32 cellular contexts compared by ENCODE assay signal in the genomic region with DNA sequence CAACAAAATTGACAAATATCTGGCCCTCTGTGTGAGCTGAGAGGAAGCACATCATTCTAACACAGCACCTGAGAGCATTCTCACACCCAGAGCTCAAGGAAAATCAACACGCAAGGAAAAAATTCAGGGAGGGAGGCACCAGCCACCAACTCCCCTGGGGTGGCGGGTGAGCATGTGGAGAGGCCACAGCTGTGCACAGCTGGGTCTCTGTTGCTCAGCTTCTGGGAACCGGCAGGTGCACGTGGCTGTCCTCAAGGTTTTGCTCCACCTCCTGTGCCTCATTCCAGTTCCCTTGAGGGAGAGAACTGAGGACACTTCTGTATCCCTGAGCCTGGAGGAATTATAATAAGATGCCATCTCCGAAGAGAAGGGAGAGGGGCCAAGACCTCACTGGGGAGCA.
DNase-seq lines count a peak whose midpoint lies in the region; ATAC-seq, FAIRE-seq and TF ChIP-seq lines count a peak whose summit lies in the region.
"Had no signal": no experiment of that assay in that cellular context is flagged by ENCODE, and none has a peak within 500 bp of the region (broad histone marks: within the 10 kb centered on the region; RNA-seq: fewer than 3 reads in every experiment).

No MANE protein-coding gene starts in this region.

- H3K36me3 Mint-ChIP-seq in Calu3 (ENCODE audit: insufficient read depth, unreplicated experiment) = no peaks in the 10 kb centered on the region
- H3K36me3 Mint-ChIP-seq: CD8-positive, alpha-beta memory T cell; naive thymus-derived CD8-positive, alpha-beta T cell had no signal

- H3K27me3 ChIP-seq in HCT116 (ENCODE audit: insufficient read depth, low read length) (no peaks in the 10 kb centered on the region), endothelial cell of umbilical vein (ENCODE audit: control insufficient read depth in 2 of 2, insufficient read depth in 2 of 2, low read length in 2 of 2) (peaks cover 13 to 29% of the 10 kb centered on the region in 2 experiments), rectal smooth muscle tissue (ENCODE audit: control insufficient read depth, insufficient read depth, low read length) (no peaks in the 10 kb centered on the region), MM.1S (replicated peaks; ENCODE audit: insufficient read depth, low read length) (no peaks in the 10 kb centered on the region)
- H3K27me3 ChIP-seq: tibial artery had no signal

- H3K4me1 Mint-ChIP-seq in Calu3 (ENCODE audit: low read depth, unreplicated experiment) = peaks cover 24% of the 10 kb centered on the region

- DNase-seq in NCI-H2171 treated with DMSO at 0.1 percent for 48 hours (lab: John Stamatoyannopoulos, UW) = peak; percentile 7
- no peak for DNase-seq in NCI-H2171 (lab: John Stamatoyannopoulos, UW)
- no peak for DNase-seq in HCT116 (ENCODE audit: low read depth, low spot score)
- no peak for DNase-seq in endothelial cell of umbilical vein (ENCODE audit: low read depth, low spot score)
- no peak for DNase-seq in Calu3
- DNase-seq in DMS114 treated with DMSO at 0.1 percent for 48 hours (lab: John Stamatoyannopoulos, UW; ENCODE audit: unreplicated experiment) = no peak
- DNase-seq in MM.1S = no peak
- DNase-seq: activated CD4-positive, alpha-beta memory T cell treated with anti-CD3 and anti-CD28 coated beads, Interleukin-2, amount 10 ng/mL, durations not matched to agents 7 days and 5 days; activated effector memory CD4-positive, alpha-beta T cell treated with anti-CD3 and anti-CD28 coated beads, Interleukin-2, amount 50 U/mL, for 16 hours; CD8-positive, alpha-beta memory T cell; central memory CD4-positive, alpha-beta T cell; DND-41; hypothalamus; naive thymus-derived CD8-positive, alpha-beta T cell; NCI-H1694; NCI-H345; occipital lobe; stimulated activated CD4-positive, alpha-beta T cell treated with anti-CD3 and anti-CD28 coated beads, Interleukin-1b, Interleukin-23, amount 100 ng/mL, for 48 hours; stimulated activated CD8-positive, alpha-beta memory T cell treated with anti-CD3 and anti-CD28 coated beads, Interleukin-4, amount 100 ng/mL, for 48 hours; stimulated activated naive CD8-positive, alpha-beta T cell treated with anti-CD3 and anti-CD28 coated beads, Interleukin-15, amount 100 ng/mL, for 72 hours; T-helper 1 cell; tibial artery had no signal

- H3K9ac ChIP-seq in HCT116 (ENCODE audit: low read length) (0 out of 2 replicates have a peak overlapping the region, but pooled peaks have one; percentile 29), endothelial cell of umbilical vein (replicated peaks; ENCODE audit: extremely low read depth, insufficient read depth, low read length) (no peak overlapping the region), rectal smooth muscle tissue (ENCODE audit: low read length) (no peak overlapping the region), MM.1S (ENCODE audit: low read length) (no peak overlapping the region)

- no peaks in the 10 kb centered on the region for H3F3A ChIP-seq in MM.1S (ENCODE audit: insufficient read depth, low read length)

- H3K9me1 ChIP-seq in endothelial cell of umbilical vein (replicated peaks; ENCODE audit: control insufficient read depth, extremely low read depth, insufficient read depth, low read length) = no peaks in the 10 kb centered on the region

- RAD21 ChIA-PET in HCT116 (lab: Charles Lee; ENCODE audit: low non-redundant PET in 1 of 2, low total read pairs in 2 of 2, uncharacterized antibody in 2 of 2, unreplicated experiment in 2 of 2) = no interaction called here

- no peaks in the 10 kb centered on the region for H3K9me2 ChIP-seq in HCT116 (ENCODE audit: insufficient read depth)
- H3K9me2 ChIP-seq in MM.1S (replicated peaks; ENCODE audit: insufficient read depth, low read length) = no peaks in the 10 kb centered on the region

- H3K4me1 ChIP-seq in HCT116 (ENCODE audit: control insufficient read depth in 1 of 2, insufficient read depth in 2 of 2, low read length in 2 of 2) = peaks cover 41 to 53% of the 10 kb centered on the region in 2 experiments
- no peaks in the 10 kb centered on the region for H3K4me1 ChIP-seq in endothelial cell of umbilical vein (ENCODE audit: control insufficient read depth, extremely low read depth, insufficient read depth, low read length)
- peaks cover 33% of the 10 kb centered on the region for H3K4me1 ChIP-seq in rectal smooth muscle tissue (ENCODE audit: control insufficient read depth, insufficient read depth, low read length)
- no peaks in the 10 kb centered on the region for H3K4me1 ChIP-seq in MM.1S (ENCODE audit: low read length)
- H3K4me1 ChIP-seq: HAP-1 had no signal

- POLR2A ChIA-PET in HCT116 (lab: Charles Lee) = no interaction called here
- POLR2A ChIA-PET in endothelial cell of umbilical vein (lab: Charles Lee) = no interaction called here

- no peak for TF ChIP-seq POLR2A in HCT116 (IDR thresholded peaks at IDR 0.05; ENCODE audit: borderline replicate concordance, extremely low read depth, insufficient read depth, insufficient read length)
- TF ChIP-seq POLR2A in endothelial cell of umbilical vein (IDR thresholded peaks at IDR 0.05; ENCODE audit: low read depth, low read length) = no peak

- H3K27ac ChIP-seq in HCT116 (ENCODE audit: low read depth, low read length) (peak overlapping the region; percentile 57; the same call in 1 of the 2 replicates), endothelial cell of umbilical vein (ENCODE audit: insufficient read depth, low read depth, low read length) (no peak overlapping the region), rectal smooth muscle tissue (ENCODE audit: low read depth, low read length) (peak overlapping the region; percentile 34), MM.1S (ENCODE audit: low read length) (no peak overlapping the region)
- H3K27ac ChIP-seq: RWPE1, tibial artery had no signal

- no peak overlapping the region for H3K4me3 Mint-ChIP-seq in Calu3 (ENCODE audit: low read depth, unreplicated experiment)
- H3K4me3 Mint-ChIP-seq: activated CD4-positive, alpha-beta memory T cell treated with anti-CD3 and anti-CD28 coated beads, Interleukin-2, amount 10 ng/mL, durations not matched to agents 7 days and 5 days; B cell; CD8-positive, alpha-beta memory T cell; dendritic cell treated with granulocyte-macrophage colony-stimulating factor and Interleukin-4, amounts not matched to agents 40 ng/mL and 50 ng/mL, for 4 days; naive thymus-derived CD8-positive, alpha-beta T cell; stimulated activated naive CD8-positive, alpha-beta T cell treated with anti-CD3 and anti-CD28 coated beads, Interleukin-15, amount 100 ng/mL, for 72 hours had no signal

- no peaks in the 10 kb centered on the region for H3K9me3 Mint-ChIP-seq in Calu3 (ENCODE audit: low read depth, unreplicated experiment)
- H3K9me3 Mint-ChIP-seq: activated CD4-positive, alpha-beta memory T cell treated with anti-CD3 and anti-CD28 coated beads, Interleukin-2, amount 10 ng/mL, durations not matched to agents 7 days and 5 days; dendritic cell treated with granulocyte-macrophage colony-stimulating factor and Interleukin-4, amounts not matched to agents 40 ng/mL and 50 ng/mL, for 4 days; naive thymus-derived CD8-positive, alpha-beta T cell; stimulated activated naive CD8-positive, alpha-beta T cell treated with anti-CD3 and anti-CD28 coated beads, Interleukin-15, amount 100 ng/mL, for 72 hours had no signal

- intact Hi-C loops in HCT116 (cut with micrococcal nuclease) (no loop called here), endothelial cell of umbilical vein (cut with micrococcal nuclease) (no loop called here), Calu3 (cut with micrococcal nuclease; ENCODE audit: unreplicated experiment) (no loop called here)

- H3K9me3 ChIP-seq in HCT116 (ENCODE audit: control insufficient read depth in 1 of 2, insufficient read depth in 1 of 2, low read depth in 1 of 2, low read length in 2 of 2) (no peaks in the 10 kb centered on the region), endothelial cell of umbilical vein (replicated peaks; ENCODE audit: control insufficient read depth, insufficient read depth, low read length) (no peaks in the 10 kb centered on the region), MM.1S (replicated peaks; ENCODE audit: insufficient read depth, low read length) (no peaks in the 10 kb centered on the region)
- H3K9me3 ChIP-seq: HAP-1, tibial artery had no signal

- TF ChIP-seq RAD21 in HCT116 (IDR thresholded peaks at IDR 0.05; ENCODE audit: low read depth) = no peak

- no peaks in the 10 kb centered on the region for H4K20me1 ChIP-seq in HCT116 (ENCODE audit: insufficient read depth)
- no peaks in the 10 kb centered on the region for H4K20me1 ChIP-seq in endothelial cell of umbilical vein (replicated peaks; ENCODE audit: control insufficient read depth, extremely low read depth, insufficient read depth, low read length)
- H4K20me1 ChIP-seq in MM.1S (ENCODE audit: insufficient read depth, low read length) = no peaks in the 10 kb centered on the region

- H3K4me2 ChIP-seq in HCT116 (ENCODE audit: low read length) (peak overlapping the region; percentile 79), endothelial cell of umbilical vein (ENCODE audit: insufficient read depth, low read length) (no peak overlapping the region), MM.1S (ENCODE audit: low read depth, low read length) (no peak overlapping the region)

- no peaks in the 10 kb centered on the region for H3K27me3 Mint-ChIP-seq in Calu3 (ENCODE audit: unreplicated experiment)

- H3K36me3 ChIP-seq in HCT116 (ENCODE audit: control insufficient read depth in 1 of 2, insufficient read depth in 2 of 2, low read length in 2 of 2) = no peaks in the 10 kb centered on the region
- no peaks in the 10 kb centered on the region for H3K36me3 ChIP-seq in endothelial cell of umbilical vein (ENCODE audit: control insufficient read depth in 2 of 2, extremely low read depth in 1 of 2, insufficient read depth in 2 of 2, low read length in 2 of 2)
- H3K36me3 ChIP-seq in rectal smooth muscle tissue (ENCODE audit: control insufficient read depth, insufficient read depth, low read length) = no peaks in the 10 kb centered on the region
- no peaks in the 10 kb centered on the region for H3K36me3 ChIP-seq in MM.1S (replicated peaks; ENCODE audit: insufficient read depth, low read length)
- H3K36me3 ChIP-seq: HAP-1, tibial artery had no signal

- no peak overlapping the region for H3K27ac Mint-ChIP-seq in Calu3 (ENCODE audit: unreplicated experiment)
- H3K27ac Mint-ChIP-seq: activated CD4-positive, alpha-beta memory T cell treated with anti-CD3 and anti-CD28 coated beads, Interleukin-2, amount 10 ng/mL, durations not matched to agents 7 days and 5 days; B cell; dendritic cell treated with granulocyte-macrophage colony-stimulating factor and Interleukin-4, amounts not matched to agents 40 ng/mL and 50 ng/mL, for 4 days; naive thymus-derived CD8-positive, alpha-beta T cell; stimulated activated naive CD8-positive, alpha-beta T cell treated with anti-CD3 and anti-CD28 coated beads, Interleukin-15, amount 100 ng/mL, for 72 hours had no signal

- TF ChIP-seq CTCF in HCT116 (IDR thresholded peaks at IDR 0.05 in 2 of 3, conservative IDR thresholded peaks at IDR 0.05 in 1 of 3; ENCODE audit: borderline replicate concordance in 1 of 3, insufficient read depth in 1 of 3, low read depth in 2 of 3, low read length in 2 of 3) = no peak
- no peak for TF ChIP-seq CTCF in endothelial cell of umbilical vein (IDR thresholded peaks at IDR 0.05; ENCODE audit: extremely low read depth in 1 of 2, insufficient read depth in 1 of 2, low read depth in 1 of 2, low read length in 2 of 2)
- TF ChIP-seq CTCF in Calu3 (IDR thresholded peaks at IDR 0.05; ENCODE audit: unreplicated experiment) = no peak
- no peak for TF ChIP-seq CTCF in MM.1S (IDR thresholded peaks at IDR 0.05; ENCODE audit: low read length)

- H3K79me2 ChIP-seq in HCT116 (ENCODE audit: insufficient read depth, low read length) (no peaks in the 10 kb centered on the region), endothelial cell of umbilical vein (ENCODE audit: control insufficient read depth, insufficient read depth, low read length) (no peaks in the 10 kb centered on the region), MM.1S (ENCODE audit: low read length) (no peaks in the 10 kb centered on the region)

- no peak overlapping the region for H2AFZ ChIP-seq in HCT116 (ENCODE audit: low read depth, low read length, poor library complexity, severe bottlenecking)
- H2AFZ ChIP-seq in endothelial cell of umbilical vein (ENCODE audit: low read depth, low read length) = no peak overlapping the region
- H2AFZ ChIP-seq in MM.1S (ENCODE audit: low read length) = no peak overlapping the region

- dilution Hi-C loops in endothelial cell of umbilical vein (cut with MboI; ENCODE audit: extremely low pct_ligation_motif_present, low sequenced_read_pairs) = no loop called here

- H3K4me3 ChIP-seq in HCT116 (replicated peaks in 1 of 2; ENCODE audit: low read depth in 1 of 2, low read length in 2 of 2) = no peak overlapping the region
- no peak overlapping the region for H3K4me3 ChIP-seq in endothelial cell of umbilical vein (replicated peaks in 1 of 3; ENCODE audit: insufficient read depth in 1 of 3, low read depth in 1 of 3, low read length in 3 of 3)
- H3K4me3 ChIP-seq in rectal smooth muscle tissue (ENCODE audit: low read length) = no peak overlapping the region
- H3K4me3 ChIP-seq in MM.1S (ENCODE audit: low read length) = no peak overlapping the region
- H3K4me3 ChIP-seq: HAP-1, smooth muscle cell, tibial artery had no signal

- no peak for ATAC-seq in HCT116
- ATAC-seq: activated CD4-positive, CD25-positive, alpha-beta regulatory T cell treated with anti-CD3 and anti-CD28 coated beads, Interleukin-2, amount 50 U/mL, for 24 hours; left lobe of liver; naive thymus-derived CD8-positive, alpha-beta T cell; stimulated activated naive CD8-positive, alpha-beta T cell treated with anti-CD3 and anti-CD28 coated beads, Interleukin-15, amount 100 ng/mL, for 72 hours had no signal

- CTCF ChIA-PET in HCT116 (lab: Charles Lee) (no interaction called here), endothelial cell of umbilical vein (lab: Charles Lee) (no interaction called here), Calu3 (lab: Charles Lee) (no interaction called here)

- BruUV-seq in HCT116 (replicated peaks; lab: Mats Ljungman, UMichigan) (no TSS peak), endothelial cell of umbilical vein (replicated peaks; lab: Mats Ljungman, UMichigan) (no TSS peak), Calu3 (replicated peaks; lab: Mats Ljungman, UMichigan) (no TSS peak)

- peak; percentile 33 for FAIRE-seq in endothelial cell of umbilical vein (lab: Jason Lieb, UNC)
- FAIRE-seq: frontal cortex, GM18507 had no signal

Comparison
In these comparisons a context has a peak if more than half of its experiments do, and no peak if none do; other contexts are left out.
1. H3K27ac ChIP-seq: peak in HCT116 (single experiment) and rectal smooth muscle tissue (single experiment); none in endothelial cell of umbilical vein (single experiment) and MM.1S (single experiment).